8 cellular contexts compared by ENCODE assay signal in the genomic region with DNA sequence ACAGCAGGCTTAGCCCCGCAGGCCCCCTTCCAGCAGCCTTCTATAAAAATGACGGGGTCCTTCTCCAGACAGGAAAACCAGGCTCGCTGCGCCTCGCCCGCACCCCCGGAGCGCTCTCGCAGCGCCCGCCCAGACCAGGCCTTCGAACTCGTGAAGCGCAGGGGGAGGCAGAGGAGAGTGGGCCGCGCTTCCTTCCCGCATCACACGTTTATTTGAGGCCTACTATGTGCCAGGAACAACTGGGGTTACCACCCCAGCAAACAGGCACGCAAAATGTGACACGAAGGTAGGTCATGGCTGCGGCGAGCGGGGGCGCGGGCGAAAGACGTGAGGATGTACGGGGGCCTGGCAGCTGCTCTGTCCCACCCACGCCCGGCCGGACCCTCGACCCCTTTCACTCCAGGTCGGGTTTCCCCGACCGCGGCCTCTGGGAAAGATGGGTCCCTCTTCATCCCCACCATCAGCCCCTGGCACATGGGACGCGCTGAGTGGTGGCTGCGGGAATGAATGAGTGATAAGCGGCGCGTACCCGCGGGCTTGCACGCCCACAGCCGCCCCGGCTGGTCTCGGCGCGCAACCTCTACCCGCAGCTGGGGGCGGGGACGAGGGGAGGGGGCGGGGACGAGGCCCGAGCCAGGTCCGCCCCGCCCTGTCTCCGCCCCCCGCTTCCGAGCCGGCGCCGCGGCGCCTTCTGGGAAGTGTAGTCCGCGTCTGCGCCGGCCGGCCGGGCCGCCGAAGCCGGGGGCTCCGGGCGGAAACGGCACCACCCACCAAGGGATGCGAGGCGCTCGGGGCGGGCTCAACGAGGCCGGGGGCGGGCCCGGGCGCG.
DNase-seq lines count a peak whose midpoint lies in the region; ATAC-seq, FAIRE-seq and TF ChIP-seq lines count a peak whose summit lies in the region.

No MANE protein-coding gene starts in this region.

- H3K79me2 ChIP-seq in OCI-LY3 (ENCODE audit: low read length): peaks cover 16% of the 10 kb centered on the region

- peak overlapping the region; percentile 64 for H3K4me2 ChIP-seq in OCI-LY3 (ENCODE audit: low read length)

- H3K4me3 ChIP-seq in OCI-LY3 (ENCODE audit: low read length): peak overlapping the region; percentile 78
- H3K4me3 ChIP-seq in mucosa of rectum (ENCODE audit: low read length in 2 of 2): peak overlapping the region; percentile 54 to 70

- TF ChIP-seq POLR2A in erythroblast (IDR thresholded peaks at IDR 0.05; ENCODE audit: low read length): no peak

- no peak for FAIRE-seq in HTR-8/SVneo (lab: Jason Lieb, UNC)

- H2AFZ ChIP-seq in OCI-LY3 (ENCODE audit: low read depth, low read length): peak overlapping the region; percentile 77; the same call in 1 of the 2 replicates

- no peak for TF ChIP-seq CTCF in OCI-LY3 (IDR thresholded peaks at IDR 0.05; ENCODE audit: low read depth, low read length)

- H3K36me3 ChIP-seq in OCI-LY3 (replicated peaks; ENCODE audit: low read depth, low read length): no peaks in the 10 kb centered on the region
- H3K36me3 ChIP-seq in mucosa of rectum (ENCODE audit: control insufficient read depth in 2 of 2, insufficient read depth in 2 of 2, low read length in 2 of 2): no peaks in the 10 kb centered on the region

- H3K27me3 ChIP-seq in OCI-LY3 (ENCODE audit: low read depth, low read length) (no peaks in the 10 kb centered on the region), mucosa of rectum (ENCODE audit: control insufficient read depth in 2 of 2, insufficient read depth in 2 of 2, low read length in 2 of 2) (no peaks in the 10 kb centered on the region)

- ATAC-seq in GM21367 (IDR thresholded peaks at IDR 0.05; ENCODE audit: unreplicated experiment): peak; percentile 90

- H3K4me1 ChIP-seq in OCI-LY3 (ENCODE audit: low read length) (peaks cover 7% of the 10 kb centered on the region), mucosa of rectum (ENCODE audit: control insufficient read depth in 2 of 2, insufficient read depth in 2 of 2, low read length in 2 of 2) (peaks cover 5 to 10% of the 10 kb centered on the region in 2 donors)

- peak overlapping the region; percentile 77; the same call in 1 of the 2 replicates for H3K9ac ChIP-seq in OCI-LY3 (ENCODE audit: low read length)
- H3K9ac ChIP-seq in mucosa of rectum (ENCODE audit: low read depth in 1 of 2, low read length in 2 of 2): peak overlapping the region in 1 of 2 donors; percentile 19

- DNase-seq in COLO668 (lab: John Stamatoyannopoulos, UW; ENCODE audit: unreplicated experiment) (peak; percentile 90), HTR-8/SVneo (ENCODE audit: insufficient read length, low spot score) (peak; percentile 74), erythroblast (lab: John Stamatoyannopoulos, UW) (peak; percentile 87 to 90)
- peak; percentile 95 for DNase-seq in activated T-cell treated with anti-CD3 and anti-CD28 coated beads, Interleukin-2, amount 50 U/mL, for 1 hour
- DNase-seq in stimulated activated CD8-positive, alpha-beta memory T cell treated with anti-CD3 and anti-CD28 coated beads, Interleukin-4, amount 100 ng/mL, for 1 hour (ENCODE audit: low read depth in 2 of 2, low spot score in 1 of 2): peak; percentile 90 to 91

- H3K9me3 ChIP-seq in OCI-LY3 (ENCODE audit: insufficient read depth, low read length): peaks cover 12% of the 10 kb centered on the region; the same call in 1 of the 2 replicates
- H3K9me3 ChIP-seq in mucosa of rectum (ENCODE audit: control insufficient read depth in 2 of 2, low read length in 2 of 2): peaks cover 0 to 5% of the 10 kb centered on the region in 2 donors

- H3K27ac ChIP-seq in OCI-LY3 (ENCODE audit: low read length) (no peak overlapping the region), mucosa of rectum (ENCODE audit: low read depth in 2 of 2, low read length in 2 of 2) (no peak overlapping the region)

- peaks cover 4% of the 10 kb centered on the region; the same call in 1 of the 2 replicates for H4K20me1 ChIP-seq in OCI-LY3 (ENCODE audit: insufficient read depth, low read length)
